Comparison of ENCODE assay signal across 21 cellular contexts in genomic region chr1:47866631-47867446, GRCh38.
DNase-seq lines count a peak whose midpoint lies in the region; ATAC-seq and TF ChIP-seq lines count a peak whose summit lies in the region.
"Had no signal": no experiment of that assay in that cellular context is flagged by ENCODE, and none has a peak within 500 bp of the region (broad histone marks: within the 10 kb centered on the region; RNA-seq: fewer than 3 reads in every experiment).

No MANE protein-coding gene starts in this region.

- H3K4me1 ChIP-seq in muscle layer of duodenum (ENCODE audit: control insufficient read depth in 1 of 2, insufficient read depth in 2 of 2, low read length in 2 of 2) = peaks cover 0 to 11% of the 10 kb centered on the region in 2 donors
- peaks cover 0 to 5% (median 0%) of the 10 kb centered on the region in 4 donors for H3K4me1 ChIP-seq in stomach

- no peaks in the 10 kb centered on the region for H3K9me3 Mint-ChIP-seq in natural killer cell treated with Interleukin-12 subunit alpha and Interleukin-12 subunit beta and Interleukin-15 and Interleukin-18, amount 100 ng/mL, for 72 hours
- H3K9me3 Mint-ChIP-seq in natural killer cell (no peaks in the 10 kb centered on the region), nephron progenitor cell (peaks cover 10% of the 10 kb centered on the region)
- H3K9me3 Mint-ChIP-seq: activated CD4-positive, alpha-beta T cell treated with anti-CD3 and anti-CD28 coated beads, Interleukin-2, amount 10 ng/mL, durations not matched to agents 24 days and 14 days; activated T-cell treated with anti-CD3 and anti-CD28 coated beads, Interleukin-2, amount 50 U/mL, for 72 hours; central memory CD8-positive, alpha-beta T cell; stimulated activated naive CD8-positive, alpha-beta T cell treated with anti-CD3 and anti-CD28 coated beads, Interleukin-15, amount 100 ng/mL, for 72 hours; T-helper 1 cell treated with Interleukin-12 subunit alpha and Interleukin-12 subunit beta and Interleukin-4 antibody, amounts not matched to agents 30 μg/mL and 1 μg/mL, for 36 hours had no signal

- 56 to 70% (median 64%) methylated on average over 9 of the region's 9 CpGs for WGBS in stomach, 5 donors

- H3K27ac Mint-ChIP-seq in natural killer cell treated with Interleukin-12 subunit alpha and Interleukin-12 subunit beta and Interleukin-15 and Interleukin-18, amount 100 ng/mL, for 72 hours = no peak overlapping the region
- no peak overlapping the region for H3K27ac Mint-ChIP-seq in natural killer cell
- no peak overlapping the region for H3K27ac Mint-ChIP-seq in nephron progenitor cell
- H3K27ac Mint-ChIP-seq: activated CD4-positive, alpha-beta T cell treated with anti-CD3 and anti-CD28 coated beads, Interleukin-2, amount 10 ng/mL, durations not matched to agents 24 days and 14 days; activated T-cell treated with anti-CD3 and anti-CD28 coated beads, Interleukin-2, amount 50 U/mL, for 72 hours; stimulated activated naive CD8-positive, alpha-beta T cell treated with anti-CD3 and anti-CD28 coated beads, Interleukin-15, amount 100 ng/mL, for 72 hours; T-helper 1 cell treated with Interleukin-12 subunit alpha and Interleukin-12 subunit beta and Interleukin-4 antibody, amounts not matched to agents 30 μg/mL and 1 μg/mL, for 36 hours had no signal

- no peaks in the 10 kb centered on the region for H3K36me3 ChIP-seq in muscle layer of duodenum (ENCODE audit: control insufficient read depth in 1 of 2, insufficient read depth in 2 of 2, low read length in 2 of 2)
- no peaks in the 10 kb centered on the region for H3K36me3 ChIP-seq in stomach
- H3K36me3 ChIP-seq: upper lobe of left lung had no signal

- H3K4me3 ChIP-seq in muscle layer of duodenum (ENCODE audit: low read depth in 1 of 2, low read length in 2 of 2) (no peak overlapping the region), stomach (no peak overlapping the region)
- H3K4me3 ChIP-seq: upper lobe of left lung had no signal

- H3K27me3 ChIP-seq in muscle layer of duodenum (ENCODE audit: low read depth, low read length) (no peaks in the 10 kb centered on the region), stomach (no peaks in the 10 kb centered on the region)
- H3K27me3 ChIP-seq: upper lobe of left lung had no signal

- H3K27ac ChIP-seq in muscle layer of duodenum (ENCODE audit: low read length) (peak overlapping the region; percentile 57), stomach (no peak overlapping the region)
- H3K27ac ChIP-seq: epithelial cell of prostate, upper lobe of left lung had no signal

- peaks cover 8 to 13% of the 10 kb centered on the region in 2 donors for H3K27me3 Mint-ChIP-seq in natural killer cell treated with Interleukin-12 subunit alpha and Interleukin-12 subunit beta and Interleukin-15 and Interleukin-18, amount 100 ng/mL, for 72 hours
- peaks cover 6 to 25% of the 10 kb centered on the region in 2 donors for H3K27me3 Mint-ChIP-seq in natural killer cell (ENCODE audit: low read depth in 2 of 2)
- H3K27me3 Mint-ChIP-seq in nephron progenitor cell (ENCODE audit: low read depth, poor library complexity) = peaks cover 12% of the 10 kb centered on the region
- H3K27me3 Mint-ChIP-seq: stimulated activated naive CD8-positive, alpha-beta T cell treated with anti-CD3 and anti-CD28 coated beads, Interleukin-15, amount 100 ng/mL, for 72 hours had no signal

- intact Hi-C loops in natural killer cell (cut with micrococcal nuclease) (no loop called here), stomach (cut with DNase I; ENCODE audit: low total_unique reads) (no loop called here)

- H3K4me1 Mint-ChIP-seq in natural killer cell treated with Interleukin-12 subunit alpha and Interleukin-12 subunit beta and Interleukin-15 and Interleukin-18, amount 100 ng/mL, for 72 hours (ENCODE audit: low read depth in 2 of 2) = no peaks in the 10 kb centered on the region
- H3K4me1 Mint-ChIP-seq in natural killer cell (no peaks in the 10 kb centered on the region), nephron progenitor cell (peaks cover 30% of the 10 kb centered on the region)
- H3K4me1 Mint-ChIP-seq: activated CD4-positive, alpha-beta T cell treated with anti-CD3 and anti-CD28 coated beads, Interleukin-2, amount 10 ng/mL, durations not matched to agents 24 days and 14 days; central memory CD8-positive, alpha-beta T cell; stimulated activated naive CD8-positive, alpha-beta T cell treated with anti-CD3 and anti-CD28 coated beads, Interleukin-15, amount 100 ng/mL, for 72 hours had no signal

- H3K36me3 Mint-ChIP-seq in natural killer cell treated with Interleukin-12 subunit alpha and Interleukin-12 subunit beta and Interleukin-15 and Interleukin-18, amount 100 ng/mL, for 72 hours = no peaks in the 10 kb centered on the region
- H3K36me3 Mint-ChIP-seq in natural killer cell (no peaks in the 10 kb centered on the region), nephron progenitor cell (ENCODE audit: low read depth) (peaks cover 27% of the 10 kb centered on the region)

- TF ChIP-seq CTCF in natural killer cell (IDR thresholded peaks at IDR 0.05) = no peak
- no peak for TF ChIP-seq CTCF in stomach (IDR thresholded peaks at IDR 0.05)
- no peak for TF ChIP-seq CTCF in nephron progenitor cell (IDR thresholded peaks at IDR 0.05)

- H3K9me3 ChIP-seq in muscle layer of duodenum (ENCODE audit: control insufficient read depth in 1 of 2, low read length in 2 of 2) = no peaks in the 10 kb centered on the region
- H3K9me3 ChIP-seq in stomach = no peaks in the 10 kb centered on the region
- H3K9me3 ChIP-seq: upper lobe of left lung had no signal

- peak; percentile 15 for DNase-seq in natural killer cell treated with Interleukin-12 subunit alpha and Interleukin-12 subunit beta and Interleukin-15 and Interleukin-18, amount 100 ng/mL, for 72 hours (ENCODE audit: low spot score)
- DNase-seq in natural killer cell (no peak), amniotic epithelial cell (ENCODE audit: low read depth) (peak; percentile 20), stomach (no peak), nephron progenitor cell (no peak), pons (ENCODE audit: low spot score) (no peak)
- DNase-seq: activated CD4-positive, alpha-beta T cell treated with anti-CD3 and anti-CD28 coated beads, Interleukin-2, amount 10 ng/mL, durations not matched to agents 24 days and 14 days; activated naive CD4-positive, alpha-beta T cell treated with anti-CD3 and anti-CD28 coated beads, Interleukin-2, amount 50 U/mL, for 16 hours; activated T-cell treated with anti-CD3 and anti-CD28 coated beads, Interleukin-2, amount 50 U/mL, for 72 hours; C1 segment of cervical spinal cord; HCEC 1CT; KBM-7; NCI-H1436 treated with DMSO at 0.1 percent for 48 hours; stimulated activated CD4-positive, alpha-beta T cell treated with anti-CD3 and anti-CD28 coated beads, Interleukin-12 subunit alpha, Interleukin-12 subunit beta, amount 100 ng/mL, for 4 hours; stimulated activated naive CD8-positive, alpha-beta T cell treated with anti-CD3 and anti-CD28 coated beads, Interleukin-15, amount 100 ng/mL, for 72 hours; upper lobe of left lung had no signal

- TF ChIP-seq POLR2A in stomach (IDR thresholded peaks at IDR 0.05) = no peak

- no peak for TF ChIP-seq EP300 in stomach (IDR thresholded peaks at IDR 0.05)

- no peak for ATAC-seq in natural killer cell treated with Interleukin-12 subunit alpha and Interleukin-12 subunit beta and Interleukin-15 and Interleukin-18, amount 100 ng/mL, for 72 hours
- ATAC-seq in natural killer cell (no peak), HG03039 (IDR thresholded peaks at IDR 0.05; ENCODE audit: unreplicated experiment) (no peak)
- ATAC-seq: activated T-cell treated with anti-CD3 and anti-CD28 coated beads, Interleukin-2, amount 50 U/mL, for 72 hours; stimulated activated naive CD8-positive, alpha-beta T cell treated with anti-CD3 and anti-CD28 coated beads, Interleukin-15, amount 100 ng/mL, for 72 hours had no signal

- H3K4me3 Mint-ChIP-seq in natural killer cell treated with Interleukin-12 subunit alpha and Interleukin-12 subunit beta and Interleukin-15 and Interleukin-18, amount 100 ng/mL, for 72 hours = no peak overlapping the region
- H3K4me3 Mint-ChIP-seq in natural killer cell (no peak overlapping the region), nephron progenitor cell (no peak overlapping the region)
- H3K4me3 Mint-ChIP-seq: activated CD4-positive, alpha-beta T cell treated with anti-CD3 and anti-CD28 coated beads, Interleukin-2, amount 10 ng/mL, durations not matched to agents 24 days and 14 days; activated T-cell treated with anti-CD3 and anti-CD28 coated beads, Interleukin-2, amount 50 U/mL, for 72 hours; central memory CD8-positive, alpha-beta T cell; stimulated activated naive CD8-positive, alpha-beta T cell treated with anti-CD3 and anti-CD28 coated beads, Interleukin-15, amount 100 ng/mL, for 72 hours; T-helper 1 cell treated with Interleukin-12 subunit alpha and Interleukin-12 subunit beta and Interleukin-4 antibody, amounts not matched to agents 30 μg/mL and 1 μg/mL, for 36 hours had no signal

Comparison
In these comparisons a context has a peak if more than half of its experiments do, and no peak if none do; other contexts are left out.
1. DNase-seq: peak in natural killer cell treated with Interleukin-12 subunit alpha and Interleukin-12 subunit beta and Interleukin-15 and Interleukin-18, amount 100 ng/mL, for 72 hours (single experiment) and amniotic epithelial cell (single experiment); none in natural killer cell (single experiment), stomach (single experiment), nephron progenitor cell (single experiment) and pons (single experiment).